Comparison of ENCODE assay signal across 8 cellular contexts in genomic region chr9:133460405-133461175, GRCh38. TPM values are rescaled to one million over a fixed set of nuclear protein-coding genes. Genes with fewer than 3 reads are reported as not detected.
A peak's percentile ranks its signal among the peaks of the same experiment; 100 is the strongest.
DNase-seq lines count a peak whose midpoint lies in the region; ATAC-seq and TF ChIP-seq lines count a peak whose summit lies in the region.

No MANE protein-coding gene starts in this region.

- H3K36me3 Mint-ChIP-seq in activated naive CD8-positive, alpha-beta T cell treated with anti-CD3 and anti-CD28 coated beads, Interleukin-2, amount 10 ng/mL, durations not matched to agents 7 days and 5 days: no peaks in the 10 kb centered on the region

- H3K27ac Mint-ChIP-seq in activated naive CD8-positive, alpha-beta T cell treated with anti-CD3 and anti-CD28 coated beads, Interleukin-2, amount 10 ng/mL, durations not matched to agents 7 days and 5 days: peak overlapping the region; percentile 42

- H3K4me1 ChIP-seq in right cardiac atrium (ENCODE audit: control insufficient read depth, insufficient read depth, low read length) (peaks cover 3% of the 10 kb centered on the region), rectal smooth muscle tissue (ENCODE audit: control insufficient read depth, insufficient read depth, low read length) (peaks cover 4% of the 10 kb centered on the region)

- H3K27me3 ChIP-seq in right cardiac atrium (ENCODE audit: control insufficient read depth, insufficient read depth): no peaks in the 10 kb centered on the region
- H3K27me3 ChIP-seq in rectal smooth muscle tissue (ENCODE audit: control insufficient read depth, insufficient read depth, low read length): no peaks in the 10 kb centered on the region

- H3K36me3 ChIP-seq in rectal smooth muscle tissue (ENCODE audit: control insufficient read depth, insufficient read depth, low read length): no peaks in the 10 kb centered on the region

- TF ChIP-seq CTCF in 22Rv1 (IDR thresholded peaks at IDR 0.05) (no peak), GM12864 (IDR thresholded peaks at IDR 0.05; ENCODE audit: low read depth, low read length, missing control alignments) (no peak)

- H3K4me3 ChIP-seq in GM12864 (ENCODE audit: low read depth, low read length) (peak overlapping the region; percentile 81), right cardiac atrium (ENCODE audit: low read length) (peak overlapping the region; percentile 80), rectal smooth muscle tissue (ENCODE audit: low read length) (peak overlapping the region; percentile 73)

- ATAC-seq in HG02678 (IDR thresholded peaks at IDR 0.05; ENCODE audit: unreplicated experiment) (peak; percentile 27), right cardiac atrium (peak in 1 of 2 donors; percentile 0)
- ATAC-seq in activated naive CD8-positive, alpha-beta T cell treated with anti-CD3 and anti-CD28 coated beads, Interleukin-2, amount 10 ng/mL, durations not matched to agents 7 days and 5 days (ENCODE audit: low read depth): no peak

- no peaks in the 10 kb centered on the region for H3K9me3 Mint-ChIP-seq in activated naive CD8-positive, alpha-beta T cell treated with anti-CD3 and anti-CD28 coated beads, Interleukin-2, amount 10 ng/mL, durations not matched to agents 7 days and 5 days

- H3K9ac ChIP-seq in rectal smooth muscle tissue (ENCODE audit: low read length): peak overlapping the region; percentile 70

- no peaks in the 10 kb centered on the region for H3K9me3 ChIP-seq in right cardiac atrium (ENCODE audit: control insufficient read depth, low read length)

- H3K4me3 Mint-ChIP-seq in activated naive CD8-positive, alpha-beta T cell treated with anti-CD3 and anti-CD28 coated beads, Interleukin-2, amount 10 ng/mL, durations not matched to agents 7 days and 5 days: peak overlapping the region; percentile 66

- DNase-seq in GM12864 (ENCODE audit: low read depth): no peak
- peak; percentile 23 for DNase-seq in NCI-H2107 treated with DMSO at 0.1 percent for 48 hours (lab: John Stamatoyannopoulos, UW; ENCODE audit: unreplicated experiment)
- no peak for DNase-seq in activated naive CD8-positive, alpha-beta T cell treated with anti-CD3 and anti-CD28 coated beads, Interleukin-2, amount 10 ng/mL, durations not matched to agents 7 days and 5 days
- peak in 1 of 3 donors; percentile 67 for DNase-seq in right cardiac atrium
- DNase-seq in hippocampal formation (lab: John Stamatoyannopoulos, UW): no peak

- H3K27me3 Mint-ChIP-seq in activated naive CD8-positive, alpha-beta T cell treated with anti-CD3 and anti-CD28 coated beads, Interleukin-2, amount 10 ng/mL, durations not matched to agents 7 days and 5 days: peaks cover 15% of the 10 kb centered on the region

- H3K27ac ChIP-seq in 22Rv1: peak overlapping the region; percentile 81
- H3K27ac ChIP-seq in right cardiac atrium (ENCODE audit: low read length): peak overlapping the region; percentile 20
- peak overlapping the region; percentile 90 for H3K27ac ChIP-seq in rectal smooth muscle tissue (ENCODE audit: low read depth, low read length)

- peaks cover 2% of the 10 kb centered on the region for H3K4me1 Mint-ChIP-seq in activated naive CD8-positive, alpha-beta T cell treated with anti-CD3 and anti-CD28 coated beads, Interleukin-2, amount 10 ng/mL, durations not matched to agents 7 days and 5 days

- WGBS in right cardiac atrium: 12% methylated on average over 30 of the region's 30 CpGs

- intact Hi-C loops in right cardiac atrium (cut with DNase I): loop anchor here in 1 of 4 donors (10.0 kb wide), 1 partner anchor 46 kb away; the partner anchor contains the start of gene REXO4

- POLR2A ChIA-PET in activated naive CD8-positive, alpha-beta T cell treated with anti-CD3 and anti-CD28 coated beads, Interleukin-2, amount 10 ng/mL, durations not matched to agents 7 days and 5 days (lab: Charles Lee): interaction anchor here (0.9 kb wide), 1 partner anchor 18 kb away, joined by 5 read pairs; the partner anchor contains the start of gene SLC2A6

RNA-seq across cellular contexts. Expression of gene CACFD1, which starts 0.8 kb away (rescaled TPM):
- 1 to 10 TPM; 2.2 to 2.3 TPM for total RNA-seq in activated naive CD8-positive, alpha-beta T cell treated with anti-CD3 and anti-CD28 coated beads, Interleukin-2, amount 10 ng/mL, durations not matched to agents 7 days and 5 days
- total RNA-seq in right cardiac atrium: 10 to 100 TPM; 10.8 to 13.9 (median 13.8) TPM
- polyA plus RNA-seq in right cardiac atrium: 12.8 TPM

RNA-seq across cellular contexts. Expression of gene SLC2A6, which starts 18.3 kb away (rescaled TPM):
- total RNA-seq in activated naive CD8-positive, alpha-beta T cell treated with anti-CD3 and anti-CD28 coated beads, Interleukin-2, amount 10 ng/mL, durations not matched to agents 7 days and 5 days: 1 to 10 TPM; 6.3 to 7.1 TPM
- 1 to 10 TPM; 1.7 to 4.0 (median 3.6) TPM for total RNA-seq in right cardiac atrium
- 3.7 TPM for polyA plus RNA-seq in right cardiac atrium

RNA-seq across cellular contexts. Expression of gene ADAMTS13, which starts 38.4 kb away (rescaled TPM):
- 1 to 10 TPM; 3.2 to 3.5 TPM for total RNA-seq in activated naive CD8-positive, alpha-beta T cell treated with anti-CD3 and anti-CD28 coated beads, Interleukin-2, amount 10 ng/mL, durations not matched to agents 7 days and 5 days
- total RNA-seq in right cardiac atrium: 1 to 10 TPM; 2.1 to 4.1 (median 3.5) TPM
- polyA plus RNA-seq in right cardiac atrium: 4.6 TPM

RNA-seq across cellular contexts. Expression of gene REXO4, which starts 42.8 kb away (rescaled TPM):
- 10 to 100 TPM; 28.9 to 30.8 TPM for total RNA-seq in activated naive CD8-positive, alpha-beta T cell treated with anti-CD3 and anti-CD28 coated beads, Interleukin-2, amount 10 ng/mL, durations not matched to agents 7 days and 5 days
- total RNA-seq in right cardiac atrium: 10 to 100 TPM; 11.9 to 16.3 (median 15.0) TPM
- 10.5 TPM for polyA plus RNA-seq in right cardiac atrium

Comparison
In these comparisons a context has a peak if more than half of its experiments do, and no peak if none do; other contexts are left out.
1. H3K27ac ChIP-seq: peak in every context shown above with its lines; median percentile 90 in rectal smooth muscle tissue; 81 in 22Rv1; 20 in right cardiac atrium.